ENCODE assay signal across 12 cellular contexts in genomic region chr7:94492601-94493000, GRCh38. TPM values are rescaled to one million over a fixed set of nuclear protein-coding genes. Genes with fewer than 3 reads are reported as not detected.
A peak's percentile ranks its signal among the peaks of the same experiment; 100 is the strongest.
DNase-seq lines count a peak whose midpoint lies in the region; ATAC-seq and TF ChIP-seq lines count a peak whose summit lies in the region.
"Had no signal": no experiment of that assay in that cellular context is flagged by ENCODE, and none has a peak within 500 bp of the region (broad histone marks: within the 10 kb centered on the region; RNA-seq: fewer than 3 reads in every experiment).

No MANE protein-coding gene starts in this region.

- H3K36me3 Mint-ChIP-seq in activated naive CD8-positive, alpha-beta T cell treated with anti-CD3 and anti-CD28 coated beads for 36 hours, result no peaks in the 10 kb centered on the region
- peaks cover 0 to 16% (median 0%) of the 10 kb centered on the region in 3 donors for H3K36me3 Mint-ChIP-seq in CD8-positive, alpha-beta memory T cell

- no peaks in the 10 kb centered on the region for H3K9me3 Mint-ChIP-seq in activated naive CD8-positive, alpha-beta T cell treated with anti-CD3 and anti-CD28 coated beads for 36 hours
- peaks cover 0 to 4% (median 0%) of the 10 kb centered on the region in 5 donors for H3K9me3 Mint-ChIP-seq in CD8-positive, alpha-beta memory T cell

- peaks cover 25% of the 10 kb centered on the region for H3K27me3 Mint-ChIP-seq in activated naive CD8-positive, alpha-beta T cell treated with anti-CD3 and anti-CD28 coated beads for 36 hours
- peaks cover 36 to 60% of the 10 kb centered on the region in 2 donors for H3K27me3 Mint-ChIP-seq in CD8-positive, alpha-beta memory T cell

- H3K4me1 Mint-ChIP-seq in activated naive CD8-positive, alpha-beta T cell treated with anti-CD3 and anti-CD28 coated beads for 36 hours, result no peaks in the 10 kb centered on the region
- H3K4me1 Mint-ChIP-seq in CD8-positive, alpha-beta memory T cell, result no peaks in the 10 kb centered on the region

- no peak overlapping the region for H3K27ac Mint-ChIP-seq in activated naive CD8-positive, alpha-beta T cell treated with anti-CD3 and anti-CD28 coated beads for 36 hours
- no peak overlapping the region for H3K27ac Mint-ChIP-seq in CD8-positive, alpha-beta memory T cell

- H3F3A ChIP-seq in MM.1S (ENCODE audit: insufficient read depth, low read length), result no peaks in the 10 kb centered on the region

- H4K20me1 ChIP-seq in MM.1S (ENCODE audit: insufficient read depth, low read length), result no peaks in the 10 kb centered on the region

- H3K9me2 ChIP-seq in MM.1S (replicated peaks; ENCODE audit: insufficient read depth, low read length), result no peaks in the 10 kb centered on the region

- H3K4me2 ChIP-seq in MM.1S (ENCODE audit: low read depth, low read length), result no peak overlapping the region

- H3K4me3 Mint-ChIP-seq in activated naive CD8-positive, alpha-beta T cell treated with anti-CD3 and anti-CD28 coated beads for 36 hours, result no peak overlapping the region
- H3K4me3 Mint-ChIP-seq in CD8-positive, alpha-beta memory T cell, result no peak overlapping the region

- peak; percentile 98 for ATAC-seq in GM18508 (IDR thresholded peaks at IDR 0.05; ENCODE audit: insufficient read depth, unreplicated experiment)
- ATAC-seq in GM19468 (IDR thresholded peaks at IDR 0.05; ENCODE audit: extremely low read depth, unreplicated experiment), result peak; percentile 94
- ATAC-seq in HG02970 (IDR thresholded peaks at IDR 0.05; ENCODE audit: low FRiP score, unreplicated experiment), result peak; percentile 95
- ATAC-seq: stimulated activated naive CD8-positive, alpha-beta T cell treated with anti-CD3 and anti-CD28 coated beads, Interleukin-15, Interleukin-2, amounts not matched to agents 100 U/mL and 50 U/mL, for 24 hours had no signal

- H2AFZ ChIP-seq in MM.1S (ENCODE audit: low read length), result no peak overlapping the region

- CTCF ChIA-PET in CD8-positive, alpha-beta memory T cell (lab: Charles Lee), result no interaction called here

- POLR2A ChIA-PET in CD8-positive, alpha-beta memory T cell (lab: Charles Lee), result no interaction called here

- H3K9ac ChIP-seq in MM.1S (ENCODE audit: low read length), result no peak overlapping the region

- no peaks in the 10 kb centered on the region for H3K9me3 ChIP-seq in MM.1S (replicated peaks; ENCODE audit: insufficient read depth, low read length)
- H3K9me3 ChIP-seq in CD8-positive, alpha-beta memory T cell (ENCODE audit: low read length), result no peaks in the 10 kb centered on the region

- no peaks in the 10 kb centered on the region for H3K36me3 ChIP-seq in MM.1S (replicated peaks; ENCODE audit: insufficient read depth, low read length)
- H3K36me3 ChIP-seq in CD8-positive, alpha-beta memory T cell (ENCODE audit: insufficient read depth, low read length), result no peaks in the 10 kb centered on the region

- no peak for TF ChIP-seq CTCF in MM.1S (IDR thresholded peaks at IDR 0.05; ENCODE audit: low read length)

- no peak overlapping the region for H3K27ac ChIP-seq in MM.1S (ENCODE audit: low read length)
- H3K27ac ChIP-seq in CD8-positive, alpha-beta memory T cell (ENCODE audit: low read depth, low read length), result no peak overlapping the region
- H3K27ac ChIP-seq: C4-2B, skin epidermis had no signal

- no peaks in the 10 kb centered on the region for H3K27me3 ChIP-seq in MM.1S (replicated peaks; ENCODE audit: insufficient read depth, low read length)
- no peaks in the 10 kb centered on the region for H3K27me3 ChIP-seq in CD8-positive, alpha-beta memory T cell (ENCODE audit: insufficient read depth, low read length, poor library complexity, severe bottlenecking)

- H3K79me2 ChIP-seq in MM.1S (ENCODE audit: low read length), result no peaks in the 10 kb centered on the region

- no peak overlapping the region for H3K4me3 ChIP-seq in MM.1S (ENCODE audit: low read length)
- H3K4me3 ChIP-seq in CD8-positive, alpha-beta memory T cell (ENCODE audit: low read length), result no peak overlapping the region
- H3K4me3 ChIP-seq: skin epidermis had no signal

- DNase-seq in MM.1S, result peak; percentile 20
- no peak for DNase-seq in activated naive CD8-positive, alpha-beta T cell treated with anti-CD3 and anti-CD28 coated beads for 36 hours
- DNase-seq in CD8-positive, alpha-beta memory T cell, result no peak
- DNase-seq in RKO (ENCODE audit: low spot score), result no peak
- no peak for DNase-seq in stimulated activated CD4-positive, alpha-beta T cell treated with anti-CD3 and anti-CD28 coated beads, Interleukin-4, amount 100 ng/mL, for 4 hours
- DNase-seq: NCI-H226; stimulated activated naive CD8-positive, alpha-beta T cell treated with anti-CD3 and anti-CD28 coated beads, Interleukin-15, Interleukin-2, amounts not matched to agents 100 U/mL and 50 U/mL, for 24 hours had no signal

- H3K4me1 ChIP-seq in MM.1S (ENCODE audit: low read length), result no peaks in the 10 kb centered on the region
- H3K4me1 ChIP-seq in CD8-positive, alpha-beta memory T cell (ENCODE audit: insufficient read depth, low read length), result no peaks in the 10 kb centered on the region

RNA-seq across cellular contexts. Expression of gene CASD1, which starts 17.0 kb away (rescaled TPM):
- total RNA-seq in activated naive CD8-positive, alpha-beta T cell treated with anti-CD3 and anti-CD28 coated beads for 36 hours, result 10 to 100 TPM; 11.9 to 12.8 TPM
- total RNA-seq in CD8-positive, alpha-beta memory T cell, result 10 to 100 TPM; 18.9 to 19.7 TPM
- 15.5 TPM for polyA plus RNA-seq in CD8-positive, alpha-beta memory T cell
